Comparison of ENCODE assay signal across 29 cellular contexts in genomic region chr2:96097441-96097840, GRCh38. TPM values are rescaled to one million over a fixed set of nuclear protein-coding genes. Genes with fewer than 3 reads are reported as not detected.
"Had no signal": no experiment of that assay in that cellular context is flagged by ENCODE, and none has a peak within 500 bp of the region (broad histone marks: within the 10 kb centered on the region; RNA-seq: fewer than 3 reads in every experiment).

No MANE protein-coding gene starts in this region.

- H3K27me3 ChIP-seq: body of pancreas, colonic mucosa, gastrocnemius medialis, heart left ventricle had no signal

- H3K36me3 ChIP-seq: adrenal gland, colonic mucosa, gastrocnemius medialis, heart left ventricle had no signal

- FAIRE-seq: endometrium, endothelial cell of umbilical vein had no signal

- ATAC-seq: activated CD4-positive, alpha-beta T cell treated with anti-CD3 and anti-CD28 coated beads for 36 hours; activated CD8-positive, alpha-beta memory T cell treated with anti-CD3 and anti-CD28 coated beads, Interleukin-2, amount 10 ng/mL, durations not matched to agents 7 days and 5 days; activated CD8-positive, alpha-beta T cell treated with anti-CD3 and anti-CD28 coated beads, Interleukin-2, amount 10 ng/mL, durations not matched to agents 7 days and 5 days; activated naive CD8-positive, alpha-beta T cell treated with anti-CD3 and anti-CD28 coated beads, Interleukin-2, amount 50 U/mL, for 24 hours; body of pancreas; esophagus mucosa; foreskin keratinocyte; gastrocnemius medialis had no signal

- DNase-seq: activated CD4-positive, alpha-beta T cell treated with anti-CD3 and anti-CD28 coated beads for 36 hours; activated CD4-positive, alpha-beta T cell treated with anti-CD3 and anti-CD28 coated beads, Interleukin-2, amount 10 ng/mL, durations not matched to agents 24 days and 14 days; activated CD4-positive, CD25-positive, alpha-beta regulatory T cell; activated CD8-positive, alpha-beta memory T cell treated with anti-CD3 and anti-CD28 coated beads, Interleukin-2, amount 50 U/mL, for 4 hours; activated CD8-positive, alpha-beta T cell treated with anti-CD3 and anti-CD28 coated beads, Interleukin-2, amount 10 ng/mL, durations not matched to agents 7 days and 5 days; activated gamma-delta T cell treated with Interleukin-2 at 50 U/mL for 16 hours; activated naive CD4-positive, alpha-beta T cell treated with anti-CD3 and anti-CD28 coated beads for 36 hours; activated naive CD8-positive, alpha-beta T cell treated with anti-CD3 and anti-CD28 coated beads for 36 hours; activated naive CD8-positive, alpha-beta T cell treated with anti-CD3 and anti-CD28 coated beads, Interleukin-2, amount 50 U/mL, for 24 hours; activated T-cell treated with anti-CD3 and anti-CD28 coated beads, Interleukin-2, amount 50 U/mL, for 1 hour; activated T-cell treated with anti-CD3 and anti-CD28 coated beads, Interleukin-2, amount 50 U/mL, for 48 hours; amygdala; central memory CD4-positive, alpha-beta T cell; cerebellar nuclear complex; effector CD8-positive, alpha-beta T cell; gastrocnemius medialis; glutamatergic neuron; T-helper 2 cell had no signal

- H3K4me3 ChIP-seq: adrenal gland, body of pancreas, colonic mucosa, gastrocnemius medialis, heart left ventricle had no signal

RNA-seq across cellular contexts. Expression of gene ADRA2B, which starts 18.9 kb away (rescaled TPM):
- total RNA-seq: endothelial cell of umbilical vein, esophagus mucosa had no signal

RNA-seq across cellular contexts. Expression of gene ASTL, which starts 40.9 kb away (rescaled TPM):
- total RNA-seq: adrenal gland, body of pancreas, dermis microvascular lymphatic vessel endothelial cell, endothelial cell of umbilical vein, epithelial cell of proximal tubule, foreskin keratinocyte, gastrocnemius medialis, heart left ventricle had no signal
